In genomic region chr16:2011726-2012125, GRCh38 we compare ENCODE assay signal across 2 cellular contexts. TPM values are rescaled to one million over a fixed set of nuclear protein-coding genes. Genes with fewer than 3 reads are reported as not detected.
"Had no signal": no experiment of that assay in that cellular context is flagged by ENCODE, and none has a peak within 500 bp of the region (broad histone marks: within the 10 kb centered on the region; RNA-seq: fewer than 3 reads in every experiment).

No MANE protein-coding gene starts in this region.

RNA-seq across cellular contexts. Expression of gene NPW, which starts 7.9 kb away (rescaled TPM):
- total RNA-seq: breast epithelium, gastroesophageal sphincter had no signal
